In the genomic region with DNA sequence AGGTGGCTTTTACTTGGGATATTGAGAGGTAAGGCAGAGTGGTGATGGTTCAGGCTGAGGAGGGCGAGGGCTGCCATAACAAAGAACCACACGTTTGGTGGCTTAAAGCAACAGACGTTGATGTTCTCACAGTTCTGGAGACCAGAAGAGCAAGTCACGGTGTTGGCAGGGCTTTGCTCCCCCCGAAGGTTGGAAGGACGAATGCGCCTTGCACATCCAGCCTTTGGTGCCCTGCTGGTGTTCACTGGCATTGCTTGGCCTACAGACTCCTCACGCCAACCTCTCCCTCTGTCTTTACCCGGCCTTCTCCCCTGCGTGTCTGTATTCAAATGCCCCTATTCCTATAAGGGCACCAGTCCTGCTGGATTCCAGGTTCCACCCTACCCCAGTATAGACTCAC, we compare ENCODE assay signal across 9 cellular contexts.
A peak's percentile ranks its signal among the peaks of the same experiment; 100 is the strongest.
DNase-seq lines count a peak whose midpoint lies in the region; ATAC-seq and TF ChIP-seq lines count a peak whose summit lies in the region.
"Had no signal": no experiment of that assay in that cellular context is flagged by ENCODE, and none has a peak within 500 bp of the region (broad histone marks: within the 10 kb centered on the region; RNA-seq: fewer than 3 reads in every experiment).

No MANE protein-coding gene starts in this region.

- H3K27me3 Mint-ChIP-seq in type B pancreatic cell = peaks cover 19% of the 10 kb centered on the region

- TF ChIP-seq CTCF in epithelial cell of esophagus (IDR thresholded peaks at IDR 0.05; ENCODE audit: insufficient read depth, low read depth, low read length, missing control alignments) = peak; percentile 25
- TF ChIP-seq CTCF in type B pancreatic cell (conservative IDR thresholded peaks at IDR 0.05) = peak; percentile 70

- no peaks in the 10 kb centered on the region for H3K36me3 Mint-ChIP-seq in type B pancreatic cell

- no peak overlapping the region for H3K4me3 Mint-ChIP-seq in type B pancreatic cell

- peaks cover 13% of the 10 kb centered on the region for H3K4me1 Mint-ChIP-seq in type B pancreatic cell (ENCODE audit: unreplicated experiment)

- no peak for ATAC-seq in left ventricle myocardium superior
- ATAC-seq in HG02759 (IDR thresholded peaks at IDR 0.05; ENCODE audit: unreplicated experiment) = no peak
- ATAC-seq in GM21423 (IDR thresholded peaks at IDR 0.05; ENCODE audit: unreplicated experiment) = no peak
- ATAC-seq in GM19035 (IDR thresholded peaks at IDR 0.05; ENCODE audit: unreplicated experiment) = no peak

- H3K27ac Mint-ChIP-seq in type B pancreatic cell = no peak overlapping the region

- DNase-seq in cardiac septum (ENCODE audit: low spot score) = peak; percentile 20
- no peak for DNase-seq in left ventricle myocardium superior
- DNase-seq in NCI-H2196 (lab: John Stamatoyannopoulos, UW; ENCODE audit: unreplicated experiment) = peak; percentile 12
- DNase-seq in epithelial cell of esophagus (ENCODE audit: low read depth) = peak; percentile 12
- DNase-seq in type B pancreatic cell (ENCODE audit: extremely low spot score, unreplicated experiment) = no peak
- DNase-seq: esophagus squamous epithelium had no signal

- no peak overlapping the region for H3K4me3 ChIP-seq in epithelial cell of esophagus (ENCODE audit: low read length)
- H3K4me3 ChIP-seq: esophagus squamous epithelium had no signal

- H3K9me3 Mint-ChIP-seq in type B pancreatic cell = no peaks in the 10 kb centered on the region

- intact Hi-C loops in cardiac septum (cut with DNase I) (no loop called here), left ventricle myocardium superior (cut with micrococcal nuclease) (no loop called here)

Comparison
In these comparisons a context has a peak if more than half of its experiments do, and no peak if none do; other contexts are left out.
1. DNase-seq: peak in cardiac septum (single experiment), NCI-H2196 (single experiment) and epithelial cell of esophagus (single experiment); none in left ventricle myocardium superior (single experiment) and type B pancreatic cell (single experiment).